ENCODE assay signal across 1 cellular context in the genomic region with DNA sequence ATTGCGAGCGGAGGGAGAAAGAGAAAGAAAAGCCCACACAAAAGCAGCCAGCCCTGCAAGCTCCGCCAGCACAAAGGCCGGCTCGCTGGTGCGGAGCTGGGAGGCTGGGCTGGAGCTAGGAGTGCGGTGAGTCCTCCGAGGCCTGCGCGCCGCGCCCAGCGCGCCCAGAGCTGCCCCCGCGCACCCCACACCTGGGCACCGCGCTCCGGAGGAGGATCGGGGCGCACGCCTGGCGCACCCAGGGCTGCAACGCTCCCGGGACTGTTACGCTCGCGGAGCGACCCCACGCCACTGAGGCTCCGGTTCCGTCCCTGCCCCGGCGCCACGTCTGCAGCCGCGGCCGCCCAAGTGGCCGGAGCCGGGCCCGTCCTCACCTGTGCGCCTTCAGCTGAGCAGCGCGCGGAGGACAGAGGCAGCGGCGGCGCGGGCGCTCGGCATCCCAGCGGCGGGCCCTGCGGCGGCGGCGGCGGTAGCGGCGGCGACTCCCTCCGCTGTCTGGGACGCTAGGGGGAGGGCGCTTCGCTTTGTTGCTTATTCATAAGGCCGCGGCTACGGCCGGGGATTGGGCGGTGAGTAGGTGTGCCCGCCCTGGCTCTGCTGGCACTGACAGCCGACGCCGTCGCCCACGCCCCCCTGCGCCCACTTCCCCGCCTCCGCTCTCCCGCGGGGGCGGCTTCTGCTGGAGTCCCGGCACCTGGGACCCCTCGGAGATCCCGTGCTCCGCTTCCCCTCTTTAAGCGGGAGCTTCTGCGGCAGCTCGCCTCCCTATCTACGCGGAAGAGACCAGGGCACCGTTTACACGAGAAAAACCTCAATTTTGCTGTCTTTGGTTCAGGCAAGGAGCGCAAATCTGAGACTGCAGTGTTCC.
TF ChIP-seq lines count a peak whose summit lies in the region.

A gene with protein sequence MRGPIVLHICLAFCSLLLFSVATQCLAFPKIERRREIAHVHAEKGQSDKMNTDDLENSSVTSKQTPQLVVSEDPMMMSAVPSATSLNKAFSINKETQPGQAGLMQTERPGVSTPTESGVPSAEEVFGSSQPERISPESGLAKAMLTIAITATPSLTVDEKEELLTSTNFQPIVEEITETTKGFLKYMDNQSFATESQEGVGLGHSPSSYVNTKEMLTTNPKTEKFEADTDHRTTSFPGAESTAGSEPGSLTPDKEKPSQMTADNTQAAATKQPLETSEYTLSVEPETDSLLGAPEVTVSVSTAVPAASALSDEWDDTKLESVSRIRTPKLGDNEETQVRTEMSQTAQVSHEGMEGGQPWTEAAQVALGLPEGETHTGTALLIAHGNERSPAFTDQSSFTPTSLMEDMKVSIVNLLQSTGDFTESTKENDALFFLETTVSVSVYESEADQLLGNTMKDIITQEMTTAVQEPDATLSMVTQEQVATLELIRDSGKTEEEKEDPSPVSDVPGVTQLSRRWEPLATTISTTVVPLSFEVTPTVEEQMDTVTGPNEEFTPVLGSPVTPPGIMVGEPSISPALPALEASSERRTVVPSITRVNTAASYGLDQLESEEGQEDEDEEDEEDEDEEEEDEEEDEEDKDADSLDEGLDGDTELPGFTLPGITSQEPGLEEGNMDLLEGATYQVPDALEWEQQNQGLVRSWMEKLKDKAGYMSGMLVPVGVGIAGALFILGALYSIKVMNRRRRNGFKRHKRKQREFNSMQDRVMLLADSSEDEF (minus strand): TSS at position 513 of the 868 bp plus-strand sequence. CDS start 12,855 bp downstream, outside the sequence.

TF ChIP-seq in Ishikawa, 13 proteins besides CTCF, POLR2A, EP300 and RAD21 (continued from another document):
- TF ChIP-seq, protein P1, sequence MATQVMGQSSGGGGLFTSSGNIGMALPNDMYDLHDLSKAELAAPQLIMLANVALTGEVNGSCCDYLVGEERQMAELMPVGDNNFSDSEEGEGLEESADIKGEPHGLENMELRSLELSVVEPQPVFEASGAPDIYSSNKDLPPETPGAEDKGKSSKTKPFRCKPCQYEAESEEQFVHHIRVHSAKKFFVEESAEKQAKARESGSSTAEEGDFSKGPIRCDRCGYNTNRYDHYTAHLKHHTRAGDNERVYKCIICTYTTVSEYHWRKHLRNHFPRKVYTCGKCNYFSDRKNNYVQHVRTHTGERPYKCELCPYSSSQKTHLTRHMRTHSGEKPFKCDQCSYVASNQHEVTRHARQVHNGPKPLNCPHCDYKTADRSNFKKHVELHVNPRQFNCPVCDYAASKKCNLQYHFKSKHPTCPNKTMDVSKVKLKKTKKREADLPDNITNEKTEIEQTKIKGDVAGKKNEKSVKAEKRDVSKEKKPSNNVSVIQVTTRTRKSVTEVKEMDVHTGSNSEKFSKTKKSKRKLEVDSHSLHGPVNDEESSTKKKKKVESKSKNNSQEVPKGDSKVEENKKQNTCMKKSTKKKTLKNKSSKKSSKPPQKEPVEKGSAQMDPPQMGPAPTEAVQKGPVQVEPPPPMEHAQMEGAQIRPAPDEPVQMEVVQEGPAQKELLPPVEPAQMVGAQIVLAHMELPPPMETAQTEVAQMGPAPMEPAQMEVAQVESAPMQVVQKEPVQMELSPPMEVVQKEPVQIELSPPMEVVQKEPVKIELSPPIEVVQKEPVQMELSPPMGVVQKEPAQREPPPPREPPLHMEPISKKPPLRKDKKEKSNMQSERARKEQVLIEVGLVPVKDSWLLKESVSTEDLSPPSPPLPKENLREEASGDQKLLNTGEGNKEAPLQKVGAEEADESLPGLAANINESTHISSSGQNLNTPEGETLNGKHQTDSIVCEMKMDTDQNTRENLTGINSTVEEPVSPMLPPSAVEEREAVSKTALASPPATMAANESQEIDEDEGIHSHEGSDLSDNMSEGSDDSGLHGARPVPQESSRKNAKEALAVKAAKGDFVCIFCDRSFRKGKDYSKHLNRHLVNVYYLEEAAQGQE (IDR thresholded peaks at IDR 0.05; ENCODE audit: low read depth): no peak
- 0 out of 2 replicates have a peak, but pooled peaks have one; percentile 15 for TF ChIP-seq TCF12 (IDR thresholded peaks at IDR 0.05; ENCODE audit: low read depth)
- no peak for TF ChIP-seq TEAD4 (IDR thresholded peaks at IDR 0.05)
- TF ChIP-seq, protein P2, sequence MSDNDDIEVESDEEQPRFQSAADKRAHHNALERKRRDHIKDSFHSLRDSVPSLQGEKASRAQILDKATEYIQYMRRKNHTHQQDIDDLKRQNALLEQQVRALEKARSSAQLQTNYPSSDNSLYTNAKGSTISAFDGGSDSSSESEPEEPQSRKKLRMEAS (IDR thresholded peaks at IDR 0.05): no peak
- peak; percentile 97 for TF ChIP-seq ZBTB7A (IDR thresholded peaks at IDR 0.05; ENCODE audit: low read depth)
- no peak for TF ChIP-seq FOXM1 (IDR thresholded peaks at IDR 0.05; ENCODE audit: borderline replicate concordance, low read depth)
- peak; percentile 96 for TF ChIP-seq EGR1 (IDR thresholded peaks at IDR 0.05)
